ENCODE assay signal across 1 cellular context in the genomic region with DNA sequence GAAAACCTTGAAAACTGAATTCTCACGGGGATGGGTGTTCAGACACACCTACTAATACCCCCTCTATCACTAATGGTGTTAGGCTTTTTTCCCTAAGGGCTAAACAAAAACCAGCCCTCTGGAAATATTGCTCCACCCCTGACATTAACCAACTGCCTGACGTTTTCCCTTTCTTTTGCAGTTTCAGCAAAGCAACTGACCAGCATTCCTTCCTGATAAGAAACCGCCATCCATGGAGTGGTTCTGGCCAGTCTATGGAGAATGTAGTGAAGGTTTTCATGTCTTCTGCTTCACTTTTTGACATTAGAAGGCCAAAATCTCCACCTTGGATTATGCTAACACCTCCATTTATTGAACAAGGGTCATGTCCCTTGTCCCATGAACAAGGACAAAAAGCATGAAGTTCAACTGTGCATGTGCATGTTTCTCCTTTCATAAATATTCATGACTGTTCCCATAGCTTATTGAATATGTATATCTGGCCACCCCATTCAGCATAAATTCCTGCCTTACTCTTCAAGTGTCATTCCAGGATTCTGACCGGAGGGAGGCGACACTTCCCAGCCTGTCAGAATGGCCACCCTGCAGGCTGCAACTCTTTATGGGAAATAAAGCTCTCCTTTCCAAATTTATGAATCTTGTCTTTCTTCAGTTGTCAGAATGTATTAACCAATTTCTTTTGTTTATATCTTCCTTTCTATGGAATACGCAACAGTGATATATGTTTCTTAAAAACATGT.
TF ChIP-seq lines count a peak whose summit lies in the region.

No MANE protein-coding gene starts in this region.

TF ChIP-seq in Ishikawa, 13 proteins besides CTCF, POLR2A, EP300 and RAD21 (continued from another document):
- TF ChIP-seq, protein P1, sequence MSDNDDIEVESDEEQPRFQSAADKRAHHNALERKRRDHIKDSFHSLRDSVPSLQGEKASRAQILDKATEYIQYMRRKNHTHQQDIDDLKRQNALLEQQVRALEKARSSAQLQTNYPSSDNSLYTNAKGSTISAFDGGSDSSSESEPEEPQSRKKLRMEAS (IDR thresholded peaks at IDR 0.05), result no peak
- TF ChIP-seq, protein P2, sequence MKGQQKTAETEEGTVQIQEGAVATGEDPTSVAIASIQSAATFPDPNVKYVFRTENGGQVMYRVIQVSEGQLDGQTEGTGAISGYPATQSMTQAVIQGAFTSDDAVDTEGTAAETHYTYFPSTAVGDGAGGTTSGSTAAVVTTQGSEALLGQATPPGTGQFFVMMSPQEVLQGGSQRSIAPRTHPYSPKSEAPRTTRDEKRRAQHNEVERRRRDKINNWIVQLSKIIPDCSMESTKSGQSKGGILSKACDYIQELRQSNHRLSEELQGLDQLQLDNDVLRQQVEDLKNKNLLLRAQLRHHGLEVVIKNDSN (IDR thresholded peaks at IDR 0.05), result no peak
- TF ChIP-seq TCF12 (IDR thresholded peaks at IDR 0.05; ENCODE audit: low read depth) (no peak), NFIC (IDR thresholded peaks at IDR 0.05) (no peak), EGR1 (IDR thresholded peaks at IDR 0.05) (no peak), CREB1 (IDR thresholded peaks at IDR 0.05; ENCODE audit: low read depth) (no peak)
